29 cellular contexts compared by ENCODE assay signal in genomic region chr20:37229300-37229699, GRCh38. TPM values are rescaled to one million over a fixed set of nuclear protein-coding genes. Genes with fewer than 3 reads are reported as not detected.
DNase-seq lines count a peak whose midpoint lies in the region; ATAC-seq and TF ChIP-seq lines count a peak whose summit lies in the region.
"Had no signal": no experiment of that assay in that cellular context is flagged by ENCODE, and none has a peak within 500 bp of the region (broad histone marks: within the 10 kb centered on the region; RNA-seq: fewer than 3 reads in every experiment).

No MANE protein-coding gene starts in this region.

- ATAC-seq in left cardiac atrium (no peak), RWPE2 (ENCODE audit: low read depth) (no peak)
- no peak for ATAC-seq in stimulated activated effector memory CD8-positive, alpha-beta T cell treated with anti-CD3 and anti-CD28 coated beads, Interleukin-12 subunit alpha, Interleukin-12 subunit beta, amount 100 ng/mL, for 72 hours
- ATAC-seq: A549, body of pancreas had no signal

- H3K9me3 ChIP-seq in left ventricle myocardium inferior (replicated peaks) (no peaks in the 10 kb centered on the region), RWPE2 (ENCODE audit: severe bottlenecking) (no peaks in the 10 kb centered on the region), iPS-18a (ENCODE audit: control insufficient read depth, low read depth, low read length) (no peaks in the 10 kb centered on the region)
- H3K9me3 ChIP-seq: A549, body of pancreas, colonic mucosa had no signal

- no peak for DNase-seq in left ventricle myocardium inferior
- no peak for DNase-seq in left cardiac atrium
- peak; percentile 48 for DNase-seq in RWPE2 (ENCODE audit: low spot score)
- no peak for DNase-seq in stimulated activated effector memory CD8-positive, alpha-beta T cell treated with anti-CD3 and anti-CD28 coated beads, Interleukin-12 subunit alpha, Interleukin-12 subunit beta, amount 100 ng/mL, for 72 hours (ENCODE audit: low spot score in 2 of 2)
- DNase-seq in immature natural killer cell: no peak
- no peak for DNase-seq in foreskin melanocyte
- DNase-seq in D341Med (ENCODE audit: low spot score): no peak
- DNase-seq: activated CD4-positive, alpha-beta T cell treated with anti-CD3 and anti-CD28 coated beads for 4 hours; colonic mucosa; GM23248; head of caudate nucleus; mammary epithelial cell; NCI-H1092; NCI-H2171; OCI-M1; SHP77; stimulated activated CD4-positive, alpha-beta T cell treated with anti-CD3 and anti-CD28 coated beads, Interleukin-15, amount 100 ng/mL, for 24 hours; substantia nigra; SW 1271 had no signal

- intact Hi-C loops in left ventricle myocardium inferior (cut with micrococcal nuclease): no loop called here
- intact Hi-C loops in left cardiac atrium (cut with DNase I): no loop called here

- H3K27me3 ChIP-seq in left ventricle myocardium inferior (ENCODE audit: low read depth) (no peaks in the 10 kb centered on the region), RWPE2 (ENCODE audit: insufficient read depth, poor library complexity, severe bottlenecking) (no peaks in the 10 kb centered on the region), iPS-18a (ENCODE audit: control insufficient read depth, insufficient read depth, low read length) (no peaks in the 10 kb centered on the region)
- H3K27me3 ChIP-seq: body of pancreas, colonic mucosa had no signal

- H3K27ac Mint-ChIP-seq in stimulated activated effector memory CD8-positive, alpha-beta T cell treated with anti-CD3 and anti-CD28 coated beads, Interleukin-12 subunit alpha, Interleukin-12 subunit beta, amount 100 ng/mL, for 72 hours: peak overlapping the region; percentile 70
- peak overlapping the region in 1 of 6 donors; percentile 14 for H3K27ac Mint-ChIP-seq in immature natural killer cell
- H3K27ac Mint-ChIP-seq: activated T-helper 2 cell treated with anti-CD3 and anti-CD28 coated beads, Interferon-gamma antibody, Interleukin-2, Interleukin-4, amounts not matched to agents 10 μg/mL and 5 μg/mL and 100 μg/mL, durations not matched to agents 14 hours and 24 hours and 36 hours had no signal

- H3K27me3 Mint-ChIP-seq in immature natural killer cell (ENCODE audit: low read depth in 3 of 3): peaks cover 0 to 6% (median 0%) of the 10 kb centered on the region in 3 donors

- TF ChIP-seq CTCF in left ventricle myocardium inferior (IDR thresholded peaks at IDR 0.05; ENCODE audit: borderline replicate concordance) (no peak), RWPE2 (IDR thresholded peaks at IDR 0.05; ENCODE audit: poor library complexity, severe bottlenecking) (no peak)

- no peak overlapping the region for H3K4me3 Mint-ChIP-seq in stimulated activated effector memory CD8-positive, alpha-beta T cell treated with anti-CD3 and anti-CD28 coated beads, Interleukin-12 subunit alpha, Interleukin-12 subunit beta, amount 100 ng/mL, for 72 hours
- H3K4me3 Mint-ChIP-seq in immature natural killer cell: no peak overlapping the region

- H3K4me1 ChIP-seq in left ventricle myocardium inferior: peaks cover 47% of the 10 kb centered on the region
- H3K4me1 ChIP-seq in RWPE2 (ENCODE audit: insufficient read depth, poor library complexity, severe bottlenecking): no peaks in the 10 kb centered on the region
- peaks cover 31% of the 10 kb centered on the region for H3K4me1 ChIP-seq in iPS-18a (ENCODE audit: control insufficient read depth, low read depth, low read length)
- H3K4me1 ChIP-seq: A549, body of pancreas, colonic mucosa had no signal

- no peak overlapping the region for H3K9ac ChIP-seq in iPS-18a (ENCODE audit: low read length)
- H3K9ac ChIP-seq: GM23248 had no signal

- H3K4me3 ChIP-seq in left ventricle myocardium inferior (no peak overlapping the region), RWPE2 (ENCODE audit: severe bottlenecking) (no peak overlapping the region), iPS-18a (ENCODE audit: low read length) (no peak overlapping the region)
- H3K4me3 ChIP-seq: A549, body of pancreas, colonic mucosa, GM23248 had no signal

- peaks cover 100% of the 10 kb centered on the region for H3K36me3 Mint-ChIP-seq in stimulated activated effector memory CD8-positive, alpha-beta T cell treated with anti-CD3 and anti-CD28 coated beads, Interleukin-12 subunit alpha, Interleukin-12 subunit beta, amount 100 ng/mL, for 72 hours
- peaks cover 40 to 71% (median 56%) of the 10 kb centered on the region in 3 donors for H3K36me3 Mint-ChIP-seq in immature natural killer cell

- peak overlapping the region; percentile 75 for H3K27ac ChIP-seq in left ventricle myocardium inferior (replicated peaks)
- H3K27ac ChIP-seq in RWPE2 (ENCODE audit: poor library complexity, severe bottlenecking): no peak overlapping the region
- peak overlapping the region; percentile 58 for H3K27ac ChIP-seq in iPS-18a (ENCODE audit: low read length)
- H3K27ac ChIP-seq: A549, body of pancreas, colonic mucosa, GM23248 had no signal

- H3K4me1 Mint-ChIP-seq in stimulated activated effector memory CD8-positive, alpha-beta T cell treated with anti-CD3 and anti-CD28 coated beads, Interleukin-12 subunit alpha, Interleukin-12 subunit beta, amount 100 ng/mL, for 72 hours: no peaks in the 10 kb centered on the region
- no peaks in the 10 kb centered on the region for H3K4me1 Mint-ChIP-seq in immature natural killer cell

- no peaks in the 10 kb centered on the region for H3K9me3 Mint-ChIP-seq in stimulated activated effector memory CD8-positive, alpha-beta T cell treated with anti-CD3 and anti-CD28 coated beads, Interleukin-12 subunit alpha, Interleukin-12 subunit beta, amount 100 ng/mL, for 72 hours
- H3K9me3 Mint-ChIP-seq in immature natural killer cell: no peaks in the 10 kb centered on the region
- H3K9me3 Mint-ChIP-seq: activated T-helper 2 cell treated with anti-CD3 and anti-CD28 coated beads, Interferon-gamma antibody, Interleukin-2, Interleukin-4, amounts not matched to agents 10 μg/mL and 5 μg/mL and 100 μg/mL, durations not matched to agents 14 hours and 24 hours and 36 hours had no signal

- H3K36me3 ChIP-seq in left ventricle myocardium inferior (peaks cover 100% of the 10 kb centered on the region), RWPE2 (ENCODE audit: low read depth) (peaks cover 100% of the 10 kb centered on the region), iPS-18a (ENCODE audit: control insufficient read depth, low read depth, low read length) (peaks cover 93% of the 10 kb centered on the region)

RNA-seq across cellular contexts. Expression of gene GHRH, which starts 32.3 kb away (rescaled TPM):
- total RNA-seq in left ventricle myocardium inferior (0.93 TPM), left cardiac atrium (10 to 100 TPM in 1 of 2 donors, 1 to 10 TPM in 1; 4.2 to 10.7 TPM)
- polyA plus RNA-seq in immature natural killer cell: not detected
- total RNA-seq: activated T-helper 2 cell treated with anti-CD3 and anti-CD28 coated beads, Interferon-gamma antibody, Interleukin-2, Interleukin-4, amounts not matched to agents 10 μg/mL and 5 μg/mL and 100 μg/mL, durations not matched to agents 14 hours and 24 hours and 36 hours; body of pancreas; colonic mucosa; GM23248; HT1080; kidney epithelial cell; LHCN-M2; mammary epithelial cell; osteoblast; urinary bladder had no signal
- polyA plus RNA-seq: A549, BJ, GM23248, mammary epithelial cell, urinary bladder had no signal

RNA-seq across cellular contexts. Expression of gene MROH8, which starts 50.0 kb away (rescaled TPM):
- 3.6 TPM for total RNA-seq in left ventricle myocardium inferior
- total RNA-seq in left cardiac atrium: 1 to 10 TPM; 4.8 to 6.8 TPM
- 1 to 10 TPM; 2.1 to 3.4 (median 2.6) TPM for polyA plus RNA-seq in immature natural killer cell

RNA-seq across cellular contexts. Expression of gene RPN2, which starts 50.2 kb away (rescaled TPM):
- total RNA-seq in left ventricle myocardium inferior (81.4 TPM), left cardiac atrium (100 to 1,000 TPM; 118 to 142 TPM)
- polyA plus RNA-seq in immature natural killer cell: 100 to 1,000 TPM; 238 to 353 (median 312) TPM
